Comparison of ENCODE assay signal across 9 cellular contexts in genomic region chr2:203814661-203815540, GRCh38. TPM values are rescaled to one million over a fixed set of nuclear protein-coding genes. Genes with fewer than 3 reads are reported as not detected.
A peak's percentile ranks its signal among the peaks of the same experiment; 100 is the strongest.
DNase-seq lines count a peak whose midpoint lies in the region; ATAC-seq and TF ChIP-seq lines count a peak whose summit lies in the region.
"Had no signal": no experiment of that assay in that cellular context is flagged by ENCODE, and none has a peak within 500 bp of the region (broad histone marks: within the 10 kb centered on the region; RNA-seq: fewer than 3 reads in every experiment).

No MANE protein-coding gene starts in this region.

- no peak for TF ChIP-seq EP300 in gastroesophageal sphincter (IDR thresholded peaks at IDR 0.05)

- no peak overlapping the region for H3K18ac ChIP-seq in trophoblast cell (ENCODE audit: low read length)

- H3K27me3 ChIP-seq in MG63 (no peaks in the 10 kb centered on the region), gastroesophageal sphincter (no peaks in the 10 kb centered on the region), trophoblast cell (ENCODE audit: insufficient read depth, low read length) (no peaks in the 10 kb centered on the region)

- H3K9me3 ChIP-seq in MG63 (no peaks in the 10 kb centered on the region), gastroesophageal sphincter (no peaks in the 10 kb centered on the region), trophoblast cell (ENCODE audit: insufficient read depth, low read depth, low read length) (peaks cover 2% of the 10 kb centered on the region)

- no peak overlapping the region for H2AFZ ChIP-seq in trophoblast cell (ENCODE audit: insufficient read depth, low read length, poor library complexity)

- TF ChIP-seq POLR2A in gastroesophageal sphincter (IDR thresholded peaks at IDR 0.05): no peak

- H3K4me2 ChIP-seq in trophoblast cell (ENCODE audit: low read length): peak overlapping the region; percentile 13

- TF ChIP-seq CTCF in gastroesophageal sphincter (IDR thresholded peaks at IDR 0.05): peak; percentile 56 to 86 (median 82)

- H3K4me1 ChIP-seq in gastroesophageal sphincter: peaks cover 0 to 12% (median 0%) of the 10 kb centered on the region in 3 donors
- H3K4me1 ChIP-seq in trophoblast cell (ENCODE audit: control insufficient read depth in 1 of 2, insufficient read depth in 2 of 2, low read length in 2 of 2): no peaks in the 10 kb centered on the region

- no peaks in the 10 kb centered on the region for H3K79me2 ChIP-seq in trophoblast cell (ENCODE audit: control insufficient read depth, insufficient read depth, low read length, poor library complexity)

- no peaks in the 10 kb centered on the region; the same call in 1 of the 2 replicates for H3K36me3 ChIP-seq in MG63
- no peaks in the 10 kb centered on the region for H3K36me3 ChIP-seq in gastroesophageal sphincter
- H3K36me3 ChIP-seq in trophoblast cell (ENCODE audit: control insufficient read depth in 1 of 2, insufficient read depth in 2 of 2, low read length in 2 of 2): no peaks in the 10 kb centered on the region

- no peak overlapping the region for H3K14ac ChIP-seq in trophoblast cell (ENCODE audit: low read length)

- 26 to 35% methylated on average over 8 to 9 of the region's 10 CpGs for WGBS in gastroesophageal sphincter (ENCODE audit: low coverage in 1 of 2), 2 donors
- no CpG with 5 or more reads among the region's 10 CpGs for WGBS in trophoblast cell (ENCODE audit: extremely low coverage, insufficient coverage, insufficient read length)

- peak overlapping the region in 1 of 4 donors; percentile 7 for H3K27ac ChIP-seq in gastroesophageal sphincter
- H3K27ac ChIP-seq in trophoblast cell (ENCODE audit: low read depth, low read length): no peak overlapping the region

- ATAC-seq in gastroesophageal sphincter (peak; percentile 79), HG02970 (IDR thresholded peaks at IDR 0.05; ENCODE audit: low FRiP score, unreplicated experiment) (no peak)

- H3K23ac ChIP-seq in trophoblast cell (ENCODE audit: low read length): no peak overlapping the region

- H4K8ac ChIP-seq in trophoblast cell (ENCODE audit: low read depth, low read length): no peak overlapping the region

- no peak overlapping the region for H3K4ac ChIP-seq in trophoblast cell (ENCODE audit: low read depth, low read length)

- no peak overlapping the region for H2BK120ac ChIP-seq in trophoblast cell (ENCODE audit: insufficient read depth, low read length, poor library complexity)

- no peak overlapping the region for H2AK5ac ChIP-seq in trophoblast cell (ENCODE audit: low read length)

- no peak overlapping the region for H4K12ac ChIP-seq in trophoblast cell (ENCODE audit: low read depth, low read length)

- H2BK5ac ChIP-seq in trophoblast cell (ENCODE audit: low read depth, low read length, poor library complexity): no peak overlapping the region

- H3K4me3 ChIP-seq in MG63: no peak overlapping the region
- no peak overlapping the region for H3K4me3 ChIP-seq in gastroesophageal sphincter
- no peak overlapping the region for H3K4me3 ChIP-seq in trophoblast cell (ENCODE audit: low read depth, low read length)

- no peak overlapping the region for H4K91ac ChIP-seq in trophoblast cell (ENCODE audit: low read depth, low read length)

- H3K9ac ChIP-seq in trophoblast cell (ENCODE audit: low read length): no peak overlapping the region

- DNase-seq in GDM1 (lab: John Stamatoyannopoulos, UW): peak; percentile 15
- peak; percentile 85 for DNase-seq in H4 (ENCODE audit: low spot score)
- DNase-seq in MG63: peak; percentile 54
- DNase-seq in RPMI7951 (ENCODE audit: low read depth): peak; percentile 83
- DNase-seq in activated naive CD4-positive, alpha-beta T cell treated with Interleukin-2 at 50 U/mL for 16 hours: peak; percentile 52
- peak; percentile 25 to 78 for DNase-seq in trophoblast cell

- H2BK12ac ChIP-seq in trophoblast cell (ENCODE audit: low read length): no peak overlapping the region

- H3K79me1 ChIP-seq in trophoblast cell (ENCODE audit: low read length): no peaks in the 10 kb centered on the region

RNA-seq across cellular contexts. Expression of gene CTLA4, which starts 52.7 kb away (rescaled TPM):
- not detected in 2 replicates for total RNA-seq in H4 (2014; rRNA removed; shearing (Covaris generic))
- total RNA-seq in MG63 (2014; rRNA removed; shearing (Covaris generic); ENCODE audit: low replicate concordance): not detected in 2 replicates
- total RNA-seq in RPMI7951 (2014; rRNA removed; shearing (Covaris generic)): not detected in 2 replicates
- under 1 TPM in 1 of 4 donors, not detected in 3; 0.81 TPM for total RNA-seq in gastroesophageal sphincter
- 0.07 TPM in 1 of 2 replicates, not detected in the other for polyA plus RNA-seq in trophoblast cell (2013)
- total RNA-seq: glomerular endothelial cell had no signal

Comparison
In these comparisons a context has a peak if more than half of its experiments do, and no peak if none do; other contexts are left out.
1. DNase-seq: peak in every context shown above with its lines; median percentile 85 in H4; 83 in RPMI7951; 54 in MG63; 52 in activated naive CD4-positive, alpha-beta T cell treated with Interleukin-2 at 50 U/mL for 16 hours; 52 in trophoblast cell; 15 in GDM1.